10 cellular contexts compared by ENCODE assay signal in genomic region chr2:42792087-42792582, GRCh38. TPM values are rescaled to one million over a fixed set of nuclear protein-coding genes. Genes with fewer than 3 reads are reported as not detected.
DNase-seq lines count a peak whose midpoint lies in the region; ATAC-seq and TF ChIP-seq lines count a peak whose summit lies in the region.
"Had no signal": no experiment of that assay in that cellular context is flagged by ENCODE, and none has a peak within 500 bp of the region (broad histone marks: within the 10 kb centered on the region; RNA-seq: fewer than 3 reads in every experiment).

No MANE protein-coding gene starts in this region.

- H3K4me3 Mint-ChIP-seq in activated B cell treated with CpG ODN at 0.5 μM for 24 hours: peak overlapping the region; percentile 92

- DNase-seq in GM06990 (ENCODE audit: extremely low read depth, insufficient read length) (no peak), activated B cell treated with CpG ODN at 0.5 μM for 24 hours (no peak), cardiac septum (ENCODE audit: low spot score) (peak; percentile 85), retinal pigment epithelial cell (ENCODE audit: low read depth) (no peak), GM20000 (ENCODE audit: low spot score) (no peak), epidermal melanocyte (ENCODE audit: insufficient read length, low spot score) (no peak), NCI-H82 (lab: John Stamatoyannopoulos, UW) (no peak)

- intact Hi-C loops in activated B cell treated with CpG ODN at 0.5 μM for 24 hours (cut with micrococcal nuclease) (loop anchor here (1.0 to 10.0 kb wide), 5 partner anchors 18 to 297 kb away; partner anchors contain the start of gene MTA3), cardiac septum (cut with DNase I) (loop anchor here (2.0 kb wide), 1 partner anchor 19 kb away; no protein-coding TSS in a partner anchor)

- H3K36me3 Mint-ChIP-seq in activated B cell treated with CpG ODN at 0.5 μM for 24 hours (ENCODE audit: low read depth): peaks cover 2% of the 10 kb centered on the region

- POLR2A ChIA-PET in activated B cell treated with CpG ODN at 0.5 μM for 24 hours (lab: Charles Lee): interaction anchor here (0.6 to 6.1 kb wide), 12 partner anchors 8 to 848 kb away, joined by 3 to 146 read pairs (median 4); partner anchors contain the start of gene THADA

- no peaks in the 10 kb centered on the region for H3K27me3 Mint-ChIP-seq in activated B cell treated with CpG ODN at 0.5 μM for 24 hours

- peaks cover 3% of the 10 kb centered on the region for H3K36me3 ChIP-seq in GM06990 (ENCODE audit: control insufficient read depth, insufficient read depth, low read length)

- H3K9me3 Mint-ChIP-seq in activated B cell treated with CpG ODN at 0.5 μM for 24 hours: no peaks in the 10 kb centered on the region

- H3K4me1 Mint-ChIP-seq in activated B cell treated with CpG ODN at 0.5 μM for 24 hours: peaks cover 47% of the 10 kb centered on the region

- CTCF ChIA-PET in activated B cell treated with CpG ODN at 0.5 μM for 24 hours (lab: Charles Lee): interaction anchor here (1.0 to 1.1 kb wide), 3 partner anchors 19 to 38 kb away, joined by 3 to 4 read pairs (median 3); no protein-coding TSS in a partner anchor

- H3K27ac Mint-ChIP-seq in activated B cell treated with CpG ODN at 0.5 μM for 24 hours: peak overlapping the region; percentile 93

- H3K4me3 ChIP-seq in GM06990 (replicated peaks; ENCODE audit: low read depth, low read length) (peak overlapping the region; percentile 89), retinal pigment epithelial cell (ENCODE audit: low read length) (peak overlapping the region; percentile 52)

- H3K27me3 ChIP-seq in GM06990 (replicated peaks; ENCODE audit: control insufficient read depth, insufficient read depth, low read length): no peaks in the 10 kb centered on the region

- TF ChIP-seq CTCF in GM06990 (IDR thresholded peaks at IDR 0.05; ENCODE audit: insufficient read depth, low read length, poor library complexity, severe bottlenecking) (no peak), activated B cell treated with CpG ODN at 0.5 μM for 24 hours (IDR thresholded peaks at IDR 0.05) (no peak), retinal pigment epithelial cell (conservative IDR thresholded peaks at IDR 0.05; ENCODE audit: low read depth, low read length) (no peak), GM20000 (IDR thresholded peaks at IDR 0.05; ENCODE audit: extremely low read depth, missing control alignments) (no peak)

- ATAC-seq in HG02642 (IDR thresholded peaks at IDR 0.05; ENCODE audit: poor library complexity, unreplicated experiment): peak; percentile 43
- ATAC-seq in activated B cell treated with CpG ODN at 0.5 μM for 24 hours (ENCODE audit: low read depth): peak; percentile 61

RNA-seq across cellular contexts. Expression of gene HAAO, which starts 0.2 kb away (rescaled TPM):
- total RNA-seq in activated B cell treated with CpG ODN at 0.5 μM for 24 hours (11.4 TPM in 2 replicates), cardiac septum (2.5 TPM)
- total RNA-seq: LHCN-M2, lung microvascular endothelial cell had no signal

RNA-seq across cellular contexts. Expression of gene OXER1, which starts 28.2 kb away (rescaled TPM):
- total RNA-seq in activated B cell treated with CpG ODN at 0.5 μM for 24 hours: 1.9 and 2.1 TPM in 2 replicates
- total RNA-seq in cardiac septum: 0.94 TPM
- total RNA-seq: lung microvascular endothelial cell had no signal
